ENCODE assay signal across 8 cellular contexts in the genomic region with DNA sequence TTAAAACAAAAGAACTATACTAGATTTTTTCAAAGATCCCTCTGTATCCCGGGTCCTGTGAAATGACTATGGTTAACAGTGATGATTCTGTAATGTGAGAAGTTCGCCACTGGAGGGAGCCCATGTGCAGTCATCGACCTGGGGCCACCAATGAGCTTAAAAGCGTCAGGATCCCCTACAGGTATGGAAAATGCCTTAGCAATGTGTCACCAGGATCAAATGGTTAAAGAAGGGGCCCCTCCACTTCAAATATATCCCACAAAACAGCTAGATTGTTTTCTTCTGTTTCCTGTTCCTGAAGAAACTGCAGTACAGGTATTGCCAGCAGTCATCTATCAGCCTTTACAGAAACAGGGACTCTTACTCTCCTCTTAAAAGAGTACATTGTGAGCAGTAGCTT.
A peak's percentile ranks its signal among the peaks of the same experiment; 100 is the strongest.
DNase-seq lines count a peak whose midpoint lies in the region; ATAC-seq, FAIRE-seq and TF ChIP-seq lines count a peak whose summit lies in the region.

No MANE protein-coding gene starts in this region.

- FAIRE-seq in GM19239 (lab: Jason Lieb, UNC) = peak; percentile 88

- in situ Hi-C loops in astrocyte of the spinal cord (cut with HindIII; ENCODE audit: low sequenced_read_pairs) = no loop called here

- no CpG with 5 or more reads among the region's 4 CpGs for WGBS in iPS DF 6.9 (ENCODE audit: insufficient coverage, insufficient read length)

- H3K27me3 ChIP-seq in iPS DF 6.9 (ENCODE audit: control insufficient read depth, insufficient read depth, low read length) = no peaks in the 10 kb centered on the region

- no peak overlapping the region for H3K4me3 ChIP-seq in astrocyte of the spinal cord (ENCODE audit: low read depth, low read length)
- no peak overlapping the region for H3K4me3 ChIP-seq in iPS DF 6.9 (ENCODE audit: low read length)

- H3K27ac ChIP-seq in iPS DF 6.9 (ENCODE audit: low read length) = no peak overlapping the region

- no peak for DNase-seq in AG09319 (ENCODE audit: extremely low read depth, low read depth)
- DNase-seq in GM19239 (ENCODE audit: insufficient read length, low spot score) = no peak
- DNase-seq in NCI-H1092 (lab: John Stamatoyannopoulos, UW) = peak; percentile 18
- peak; percentile 43 for DNase-seq in T1000 (lab: John Stamatoyannopoulos, UW)
- peak; percentile 59 for DNase-seq in astrocyte of the spinal cord (ENCODE audit: low read depth, low spot score)
- peak; percentile 80 for DNase-seq in iPS DF 6.9 (ENCODE audit: low read depth, low spot score)
- DNase-seq in stimulated activated CD4-positive, alpha-beta T cell treated with anti-CD3 and anti-CD28 coated beads, Interleukin-15, amount 100 ng/mL, for 48 hours (ENCODE audit: low read depth in 2 of 2) = peak; percentile 26 to 64

- no peaks in the 10 kb centered on the region for H3K36me3 ChIP-seq in iPS DF 6.9 (ENCODE audit: control insufficient read depth, insufficient read depth, low read length)

- no peaks in the 10 kb centered on the region for H3K9me3 ChIP-seq in iPS DF 6.9 (ENCODE audit: control insufficient read depth, insufficient read depth, low read length)

- peaks cover 3% of the 10 kb centered on the region; the same call in 1 of the 2 replicates for H3K4me1 ChIP-seq in iPS DF 6.9 (ENCODE audit: control insufficient read depth, insufficient read depth, low read length)

- TF ChIP-seq CTCF in AG09319 (IDR thresholded peaks at IDR 0.05; ENCODE audit: low read depth, low read length) (peak; percentile 78), astrocyte of the spinal cord (IDR thresholded peaks at IDR 0.05; ENCODE audit: low read depth, low read length) (peak; percentile 75)

- ATAC-seq in GM21576 (IDR thresholded peaks at IDR 0.05; ENCODE audit: unreplicated experiment) = no peak

Comparison
In these comparisons a context has a peak if more than half of its experiments do, and no peak if none do; other contexts are left out.
1. DNase-seq: peak in NCI-H1092 (single experiment), T1000 (single experiment), astrocyte of the spinal cord (single experiment), iPS DF 6.9 (single experiment) and stimulated activated CD4-positive, alpha-beta T cell treated with anti-CD3 and anti-CD28 coated beads, Interleukin-15, amount 100 ng/mL, for 48 hours (2 of 2); none in AG09319 (single experiment) and GM19239 (single experiment).